Comparison of ENCODE assay signal across 1 cellular context in the genomic region with DNA sequence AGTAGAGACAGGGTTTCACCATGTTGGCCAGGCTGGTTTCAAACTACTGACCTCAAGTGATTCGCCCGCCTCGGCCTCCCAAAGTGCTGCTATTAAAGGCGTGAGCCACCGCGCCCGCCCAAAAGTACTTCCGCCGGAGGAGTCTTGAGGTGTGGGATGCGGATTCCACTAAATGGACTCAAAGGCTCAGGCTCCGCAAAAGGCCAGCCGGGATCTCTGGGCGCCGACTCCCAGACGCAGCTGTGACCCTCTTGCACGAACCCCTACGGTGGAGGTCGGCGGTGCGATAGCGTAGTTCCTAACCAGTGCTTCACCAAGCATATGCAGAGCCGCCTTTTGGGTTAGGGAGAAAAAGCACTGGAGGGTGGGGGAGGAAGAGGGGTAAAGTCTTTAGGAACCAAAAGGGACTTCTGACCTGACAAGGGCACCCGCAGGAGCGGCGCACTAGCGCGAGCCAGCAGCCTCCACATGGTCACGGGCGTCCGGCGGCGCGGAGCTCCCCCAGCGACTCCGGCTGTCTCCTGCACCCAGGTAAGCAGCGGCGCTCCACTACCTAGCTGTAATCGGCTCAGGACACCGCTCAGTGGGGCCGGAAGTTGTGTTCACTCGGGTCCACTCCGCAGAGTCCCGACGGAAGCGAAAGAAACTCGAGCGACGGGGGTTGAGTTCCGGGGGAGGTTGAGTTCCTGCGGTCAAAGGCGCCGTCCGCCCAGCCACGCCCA.
A peak's percentile ranks its signal among the peaks of the same experiment; 100 is the strongest.
TF ChIP-seq lines count a peak whose summit lies in the region.

A gene (minus strand): TSS at position 590 of the 722 bp plus-strand sequence. CDS start 120 bp downstream, at position 470.

TF ChIP-seq in K562, 482 proteins besides CTCF, POLR2A, EP300 and RAD21 (continued from another document and continues in another):
- TF ChIP-seq, protein P1, sequence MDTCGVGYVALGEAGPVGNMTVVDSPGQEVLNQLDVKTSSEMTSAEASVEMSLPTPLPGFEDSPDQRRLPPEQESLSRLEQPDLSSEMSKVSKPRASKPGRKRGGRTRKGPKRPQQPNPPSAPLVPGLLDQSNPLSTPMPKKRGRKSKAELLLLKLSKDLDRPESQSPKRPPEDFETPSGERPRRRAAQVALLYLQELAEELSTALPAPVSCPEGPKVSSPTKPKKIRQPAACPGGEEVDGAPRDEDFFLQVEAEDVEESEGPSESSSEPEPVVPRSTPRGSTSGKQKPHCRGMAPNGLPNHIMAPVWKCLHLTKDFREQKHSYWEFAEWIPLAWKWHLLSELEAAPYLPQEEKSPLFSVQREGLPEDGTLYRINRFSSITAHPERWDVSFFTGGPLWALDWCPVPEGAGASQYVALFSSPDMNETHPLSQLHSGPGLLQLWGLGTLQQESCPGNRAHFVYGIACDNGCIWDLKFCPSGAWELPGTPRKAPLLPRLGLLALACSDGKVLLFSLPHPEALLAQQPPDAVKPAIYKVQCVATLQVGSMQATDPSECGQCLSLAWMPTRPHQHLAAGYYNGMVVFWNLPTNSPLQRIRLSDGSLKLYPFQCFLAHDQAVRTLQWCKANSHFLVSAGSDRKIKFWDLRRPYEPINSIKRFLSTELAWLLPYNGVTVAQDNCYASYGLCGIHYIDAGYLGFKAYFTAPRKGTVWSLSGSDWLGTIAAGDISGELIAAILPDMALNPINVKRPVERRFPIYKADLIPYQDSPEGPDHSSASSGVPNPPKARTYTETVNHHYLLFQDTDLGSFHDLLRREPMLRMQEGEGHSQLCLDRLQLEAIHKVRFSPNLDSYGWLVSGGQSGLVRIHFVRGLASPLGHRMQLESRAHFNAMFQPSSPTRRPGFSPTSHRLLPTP (IDR thresholded peaks at IDR 0.05; ENCODE audit: borderline replicate concordance, extremely low read depth, insufficient read length), result no peak
- TF ChIP-seq, protein P2, sequence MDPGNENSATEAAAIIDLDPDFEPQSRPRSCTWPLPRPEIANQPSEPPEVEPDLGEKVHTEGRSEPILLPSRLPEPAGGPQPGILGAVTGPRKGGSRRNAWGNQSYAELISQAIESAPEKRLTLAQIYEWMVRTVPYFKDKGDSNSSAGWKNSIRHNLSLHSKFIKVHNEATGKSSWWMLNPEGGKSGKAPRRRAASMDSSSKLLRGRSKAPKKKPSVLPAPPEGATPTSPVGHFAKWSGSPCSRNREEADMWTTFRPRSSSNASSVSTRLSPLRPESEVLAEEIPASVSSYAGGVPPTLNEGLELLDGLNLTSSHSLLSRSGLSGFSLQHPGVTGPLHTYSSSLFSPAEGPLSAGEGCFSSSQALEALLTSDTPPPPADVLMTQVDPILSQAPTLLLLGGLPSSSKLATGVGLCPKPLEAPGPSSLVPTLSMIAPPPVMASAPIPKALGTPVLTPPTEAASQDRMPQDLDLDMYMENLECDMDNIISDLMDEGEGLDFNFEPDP (CRISPR knock-in tag; IDR thresholded peaks at IDR 0.05), result no peak
- TF ChIP-seq RFX1 (IDR thresholded peaks at IDR 0.05) (no peak), PYGO2 (tag; IDR thresholded peaks at IDR 0.05) (no peak), GABPA (tag; conservative IDR thresholded peaks at IDR 0.05; ENCODE audit: low read depth) (peak; percentile 100), ZNF699 (CRISPR knock-in tag; IDR thresholded peaks at IDR 0.05; ENCODE audit: insufficient replicate concordance) (no peak), ZNF311 (CRISPR knock-in tag; IDR thresholded peaks at IDR 0.05) (no peak), CEBPG (CRISPR knock-in tag; IDR thresholded peaks at IDR 0.05) (no peak), CEBPG (tag; conservative IDR thresholded peaks at IDR 0.05 in 1 of 2, IDR thresholded peaks at IDR 0.05 in 1 of 2) (no peak), ZNF830 (CRISPR knock-in tag; IDR thresholded peaks at IDR 0.05) (no peak), DPF2 (IDR thresholded peaks at IDR 0.05) (no peak), ZNF146 (CRISPR knock-in tag; IDR thresholded peaks at IDR 0.05; ENCODE audit: unreplicated experiment) (no peak), HCFC1 (IDR thresholded peaks at IDR 0.05; ENCODE audit: low read depth, low read length) (peak; percentile 87), MCM5 (IDR thresholded peaks at IDR 0.05; ENCODE audit: low read depth) (no peak), MECOM (CRISPR knock-in tag; IDR thresholded peaks at IDR 0.05) (0 out of 2 replicates have a peak, but pooled peaks have one; percentile 46), SNIP1 (IDR thresholded peaks at IDR 0.05; ENCODE audit: low read depth) (no peak), MYC (IDR thresholded peaks at IDR 0.05; ENCODE audit: low read depth, low read length) (peak; percentile 93), MYC (CRISPR knock-in tag; IDR thresholded peaks at IDR 0.05; ENCODE audit: borderline replicate concordance, low read depth) (0 out of 2 replicates have a peak, but pooled peaks have one; percentile 78), HLTF (IDR thresholded peaks at IDR 0.05) (no peak)
- TF ChIP-seq, protein P3, sequence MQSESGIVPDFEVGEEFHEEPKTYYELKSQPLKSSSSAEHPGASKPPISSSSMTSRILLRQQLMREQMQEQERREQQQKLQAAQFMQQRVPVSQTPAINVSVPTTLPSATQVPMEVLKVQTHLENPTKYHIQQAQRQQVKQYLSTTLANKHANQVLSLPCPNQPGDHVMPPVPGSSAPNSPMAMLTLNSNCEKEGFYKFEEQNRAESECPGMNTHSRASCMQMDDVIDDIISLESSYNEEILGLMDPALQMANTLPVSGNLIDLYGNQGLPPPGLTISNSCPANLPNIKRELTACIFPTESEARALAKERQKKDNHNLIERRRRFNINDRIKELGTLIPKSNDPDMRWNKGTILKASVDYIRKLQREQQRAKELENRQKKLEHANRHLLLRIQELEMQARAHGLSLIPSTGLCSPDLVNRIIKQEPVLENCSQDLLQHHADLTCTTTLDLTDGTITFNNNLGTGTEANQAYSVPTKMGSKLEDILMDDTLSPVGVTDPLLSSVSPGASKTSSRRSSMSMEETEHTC (IDR thresholded peaks at IDR 0.05), result no peak
- TF ChIP-seq, protein P4, sequence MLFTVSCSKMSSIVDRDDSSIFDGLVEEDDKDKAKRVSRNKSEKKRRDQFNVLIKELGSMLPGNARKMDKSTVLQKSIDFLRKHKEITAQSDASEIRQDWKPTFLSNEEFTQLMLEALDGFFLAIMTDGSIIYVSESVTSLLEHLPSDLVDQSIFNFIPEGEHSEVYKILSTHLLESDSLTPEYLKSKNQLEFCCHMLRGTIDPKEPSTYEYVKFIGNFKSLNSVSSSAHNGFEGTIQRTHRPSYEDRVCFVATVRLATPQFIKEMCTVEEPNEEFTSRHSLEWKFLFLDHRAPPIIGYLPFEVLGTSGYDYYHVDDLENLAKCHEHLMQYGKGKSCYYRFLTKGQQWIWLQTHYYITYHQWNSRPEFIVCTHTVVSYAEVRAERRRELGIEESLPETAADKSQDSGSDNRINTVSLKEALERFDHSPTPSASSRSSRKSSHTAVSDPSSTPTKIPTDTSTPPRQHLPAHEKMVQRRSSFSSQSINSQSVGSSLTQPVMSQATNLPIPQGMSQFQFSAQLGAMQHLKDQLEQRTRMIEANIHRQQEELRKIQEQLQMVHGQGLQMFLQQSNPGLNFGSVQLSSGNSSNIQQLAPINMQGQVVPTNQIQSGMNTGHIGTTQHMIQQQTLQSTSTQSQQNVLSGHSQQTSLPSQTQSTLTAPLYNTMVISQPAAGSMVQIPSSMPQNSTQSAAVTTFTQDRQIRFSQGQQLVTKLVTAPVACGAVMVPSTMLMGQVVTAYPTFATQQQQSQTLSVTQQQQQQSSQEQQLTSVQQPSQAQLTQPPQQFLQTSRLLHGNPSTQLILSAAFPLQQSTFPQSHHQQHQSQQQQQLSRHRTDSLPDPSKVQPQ (CRISPR knock-in tag; IDR thresholded peaks at IDR 0.05; ENCODE audit: borderline replicate concordance), result no peak
- TF ChIP-seq, protein P5, sequence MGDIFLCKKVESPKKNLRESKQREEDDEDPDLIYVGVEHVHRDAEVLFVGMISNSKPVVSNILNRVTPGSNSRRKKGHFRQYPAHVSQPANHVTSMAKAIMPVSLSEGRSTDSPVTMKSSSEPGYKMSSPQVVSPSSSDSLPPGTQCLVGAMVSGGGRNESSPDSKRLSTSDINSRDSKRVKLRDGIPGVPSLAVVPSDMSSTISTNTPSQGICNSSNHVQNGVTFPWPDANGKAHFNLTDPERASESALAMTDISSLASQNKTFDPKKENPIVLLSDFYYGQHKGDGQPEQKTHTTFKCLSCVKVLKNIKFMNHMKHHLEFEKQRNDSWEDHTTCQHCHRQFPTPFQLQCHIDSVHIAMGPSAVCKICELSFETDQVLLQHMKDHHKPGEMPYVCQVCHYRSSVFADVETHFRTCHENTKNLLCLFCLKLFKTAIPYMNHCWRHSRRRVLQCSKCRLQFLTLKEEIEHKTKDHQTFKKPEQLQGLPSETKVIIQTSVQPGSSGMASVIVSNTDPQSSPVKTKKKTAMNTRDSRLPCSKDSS (IDR thresholded peaks at IDR 0.05; ENCODE audit: low read depth, partially characterized antibody), result no peak
- TF ChIP-seq, protein P6, sequence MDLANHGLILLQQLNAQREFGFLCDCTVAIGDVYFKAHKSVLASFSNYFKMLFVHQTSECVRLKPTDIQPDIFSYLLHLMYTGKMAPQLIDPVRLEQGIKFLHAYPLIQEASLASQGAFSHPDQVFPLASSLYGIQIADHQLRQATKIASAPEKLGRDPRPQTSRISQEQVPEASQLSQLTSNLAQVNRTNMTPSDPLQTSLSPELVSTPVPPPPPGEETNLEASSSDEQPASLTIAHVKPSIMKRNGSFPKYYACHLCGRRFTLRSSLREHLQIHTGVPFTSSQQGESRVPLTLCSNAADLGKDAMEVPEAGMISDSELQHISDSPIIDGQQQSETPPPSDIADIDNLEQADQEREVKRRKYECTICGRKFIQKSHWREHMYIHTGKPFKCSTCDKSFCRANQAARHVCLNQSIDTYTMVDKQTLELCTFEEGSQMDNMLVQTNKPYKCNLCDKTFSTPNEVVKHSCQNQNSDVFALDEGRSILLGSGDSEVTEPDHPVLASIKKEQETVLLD (IDR thresholded peaks at IDR 0.05), result peak; percentile 27; the same call in 1 of the 2 replicates
- TF ChIP-seq, protein P7, sequence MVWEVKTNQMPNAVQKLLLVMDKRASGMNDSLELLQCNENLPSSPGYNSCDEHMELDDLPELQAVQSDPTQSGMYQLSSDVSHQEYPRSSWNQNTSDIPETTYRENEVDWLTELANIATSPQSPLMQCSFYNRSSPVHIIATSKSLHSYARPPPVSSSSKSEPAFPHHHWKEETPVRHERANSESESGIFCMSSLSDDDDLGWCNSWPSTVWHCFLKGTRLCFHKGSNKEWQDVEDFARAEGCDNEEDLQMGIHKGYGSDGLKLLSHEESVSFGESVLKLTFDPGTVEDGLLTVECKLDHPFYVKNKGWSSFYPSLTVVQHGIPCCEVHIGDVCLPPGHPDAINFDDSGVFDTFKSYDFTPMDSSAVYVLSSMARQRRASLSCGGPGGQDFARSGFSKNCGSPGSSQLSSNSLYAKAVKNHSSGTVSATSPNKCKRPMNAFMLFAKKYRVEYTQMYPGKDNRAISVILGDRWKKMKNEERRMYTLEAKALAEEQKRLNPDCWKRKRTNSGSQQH (CRISPR knock-in tag; IDR thresholded peaks at IDR 0.05), result 0 out of 2 replicates have a peak, but pooled peaks have one; percentile 14
- TF ChIP-seq, protein P8, sequence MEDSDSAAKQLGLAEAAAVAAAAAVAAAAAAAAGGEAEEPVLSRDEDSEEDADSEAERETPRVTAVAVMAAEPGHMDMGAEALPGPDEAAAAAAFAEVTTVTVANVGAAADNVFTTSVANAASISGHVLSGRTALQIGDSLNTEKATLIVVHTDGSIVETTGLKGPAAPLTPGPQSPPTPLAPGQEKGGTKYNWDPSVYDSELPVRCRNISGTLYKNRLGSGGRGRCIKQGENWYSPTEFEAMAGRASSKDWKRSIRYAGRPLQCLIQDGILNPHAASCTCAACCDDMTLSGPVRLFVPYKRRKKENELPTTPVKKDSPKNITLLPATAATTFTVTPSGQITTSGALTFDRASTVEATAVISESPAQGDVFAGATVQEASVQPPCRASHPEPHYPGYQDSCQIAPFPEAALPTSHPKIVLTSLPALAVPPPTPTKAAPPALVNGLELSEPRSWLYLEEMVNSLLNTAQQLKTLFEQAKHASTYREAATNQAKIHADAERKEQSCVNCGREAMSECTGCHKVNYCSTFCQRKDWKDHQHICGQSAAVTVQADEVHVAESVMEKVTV (CRISPR knock-in tag; IDR thresholded peaks at IDR 0.05), result no peak
- TF ChIP-seq, protein P9, sequence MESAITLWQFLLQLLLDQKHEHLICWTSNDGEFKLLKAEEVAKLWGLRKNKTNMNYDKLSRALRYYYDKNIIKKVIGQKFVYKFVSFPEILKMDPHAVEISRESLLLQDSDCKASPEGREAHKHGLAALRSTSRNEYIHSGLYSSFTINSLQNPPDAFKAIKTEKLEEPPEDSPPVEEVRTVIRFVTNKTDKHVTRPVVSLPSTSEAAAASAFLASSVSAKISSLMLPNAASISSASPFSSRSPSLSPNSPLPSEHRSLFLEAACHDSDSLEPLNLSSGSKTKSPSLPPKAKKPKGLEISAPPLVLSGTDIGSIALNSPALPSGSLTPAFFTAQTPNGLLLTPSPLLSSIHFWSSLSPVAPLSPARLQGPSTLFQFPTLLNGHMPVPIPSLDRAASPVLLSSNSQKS (CRISPR knock-in tag; IDR thresholded peaks at IDR 0.05), result no peak
- TF ChIP-seq, protein P10, sequence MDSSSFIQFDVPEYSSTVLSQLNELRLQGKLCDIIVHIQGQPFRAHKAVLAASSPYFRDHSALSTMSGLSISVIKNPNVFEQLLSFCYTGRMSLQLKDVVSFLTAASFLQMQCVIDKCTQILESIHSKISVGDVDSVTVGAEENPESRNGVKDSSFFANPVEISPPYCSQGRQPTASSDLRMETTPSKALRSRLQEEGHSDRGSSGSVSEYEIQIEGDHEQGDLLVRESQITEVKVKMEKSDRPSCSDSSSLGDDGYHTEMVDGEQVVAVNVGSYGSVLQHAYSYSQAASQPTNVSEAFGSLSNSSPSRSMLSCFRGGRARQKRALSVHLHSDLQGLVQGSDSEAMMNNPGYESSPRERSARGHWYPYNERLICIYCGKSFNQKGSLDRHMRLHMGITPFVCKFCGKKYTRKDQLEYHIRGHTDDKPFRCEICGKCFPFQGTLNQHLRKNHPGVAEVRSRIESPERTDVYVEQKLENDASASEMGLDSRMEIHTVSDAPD (CRISPR knock-in tag; IDR thresholded peaks at IDR 0.05), result no peak
